In the genomic region with DNA sequence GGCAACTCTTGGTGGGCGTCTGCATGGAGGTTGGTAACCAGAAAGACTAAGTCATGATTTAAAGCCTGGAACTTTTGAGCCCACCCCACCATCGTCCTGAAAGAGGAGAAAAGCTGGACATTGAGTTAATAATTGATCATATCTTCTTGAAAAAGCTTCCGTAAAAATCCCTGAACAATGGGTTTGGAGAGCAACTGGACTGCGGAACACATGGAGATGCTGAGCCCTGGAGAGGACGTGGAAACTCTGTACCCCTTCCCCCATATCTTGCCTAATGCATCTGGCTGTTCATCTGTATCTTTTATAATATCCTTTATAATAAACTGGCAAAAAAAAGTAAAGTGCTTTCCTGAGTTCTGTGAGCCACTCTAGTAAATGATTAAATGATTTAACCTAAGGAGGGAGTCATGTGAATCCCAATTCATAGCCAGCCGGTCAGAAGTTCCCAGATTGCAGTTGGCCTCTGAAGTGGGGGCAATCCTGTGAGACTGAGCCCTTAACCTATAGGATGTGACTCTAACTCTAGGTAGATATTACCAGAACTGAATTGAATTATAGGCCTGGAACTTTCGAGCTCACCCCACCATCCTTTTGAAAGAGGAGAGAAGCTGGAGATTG, we compare ENCODE assay signal across 24 cellular contexts. TPM values are rescaled to one million over a fixed set of nuclear protein-coding genes. Genes with fewer than 3 reads are reported as not detected.
"Had no signal": no experiment of that assay in that cellular context is flagged by ENCODE, and none has a peak within 500 bp of the region (broad histone marks: within the 10 kb centered on the region; RNA-seq: fewer than 3 reads in every experiment).

No MANE protein-coding gene starts in this region.

- H3K27ac Mint-ChIP-seq: activated CD8-positive, alpha-beta T cell treated with anti-CD3 and anti-CD28 coated beads for 36 hours; activated naive CD8-positive, alpha-beta T cell treated with anti-CD3 and anti-CD28 coated beads, Interleukin-2, amount 10 ng/mL, durations not matched to agents 7 days and 5 days; T-helper 2 cell treated with Interferon-gamma antibody and Interleukin-4, amounts not matched to agents 5 μg/mL and 100 μg/mL, for 36 hours had no signal

- DNase-seq: activated CD4-positive, alpha-beta T cell treated with anti-CD3 and anti-CD28 coated beads for 4 hours; activated CD8-positive, alpha-beta memory T cell treated with anti-CD3 and anti-CD28 coated beads, Interleukin-2, amount 50 U/mL, for 48 hours; activated CD8-positive, alpha-beta T cell treated with anti-CD3 and anti-CD28 coated beads for 36 hours; activated naive CD4-positive, alpha-beta T cell treated with anti-CD3 and anti-CD28 coated beads, Interleukin-2, amount 50 U/mL, for 16 hours; activated naive CD8-positive, alpha-beta T cell treated with anti-CD3 and anti-CD28 coated beads, Interleukin-2, amount 10 ng/mL, durations not matched to agents 7 days and 5 days; activated T-cell treated with anti-CD3 and anti-CD28 coated beads, Interleukin-2, amount 50 U/mL, for 1 hour; adrenal gland; anterior cingulate cortex; central memory CD4-positive, alpha-beta T cell; Kasumi-1; NCI-H1048; NCI-H146; NCI-H187 treated with DMSO at 0.1 percent for 48 hours; NCI-H2081 treated with DMSO at 0.1 percent for 48 hours; NCI-H446; NCI-H524; Peyer's patch; SHP77; SW 1271 had no signal

- H3K9me3 Mint-ChIP-seq: activated CD8-positive, alpha-beta T cell treated with anti-CD3 and anti-CD28 coated beads for 36 hours; activated naive CD8-positive, alpha-beta T cell treated with anti-CD3 and anti-CD28 coated beads, Interleukin-2, amount 10 ng/mL, durations not matched to agents 7 days and 5 days; T-helper 2 cell treated with Interferon-gamma antibody and Interleukin-4, amounts not matched to agents 5 μg/mL and 100 μg/mL, for 36 hours had no signal

- H3K4me1 ChIP-seq: Peyer's patch, SJSA1 had no signal

- H3K4me3 Mint-ChIP-seq: activated CD8-positive, alpha-beta T cell treated with anti-CD3 and anti-CD28 coated beads for 36 hours; activated naive CD8-positive, alpha-beta T cell treated with anti-CD3 and anti-CD28 coated beads, Interleukin-2, amount 10 ng/mL, durations not matched to agents 7 days and 5 days; T-helper 2 cell treated with Interferon-gamma antibody and Interleukin-4, amounts not matched to agents 5 μg/mL and 100 μg/mL, for 36 hours had no signal

- H3K4me3 ChIP-seq: adrenal gland, Peyer's patch, SJSA1 had no signal

- H3K9me3 ChIP-seq: adrenal gland, Peyer's patch, SJSA1 had no signal

- H3K27me3 Mint-ChIP-seq: activated CD8-positive, alpha-beta T cell treated with anti-CD3 and anti-CD28 coated beads for 36 hours had no signal

- H3K27ac ChIP-seq: adrenal gland, Peyer's patch, SJSA1 had no signal

- H3K36me3 Mint-ChIP-seq: activated naive CD8-positive, alpha-beta T cell treated with anti-CD3 and anti-CD28 coated beads, Interleukin-2, amount 10 ng/mL, durations not matched to agents 7 days and 5 days had no signal

- ATAC-seq: activated CD4-positive, CD25-positive, alpha-beta regulatory T cell treated with anti-CD3 and anti-CD28 coated beads, Interleukin-2, amount 50 U/mL, for 24 hours; activated CD8-positive, alpha-beta T cell treated with anti-CD3 and anti-CD28 coated beads for 36 hours; SK-N-SH treated with all-trans-retinoic acid at 6 μM for 48 hours had no signal

- H3K27me3 ChIP-seq: adrenal gland, Peyer's patch, SJSA1 had no signal

- H3K36me3 ChIP-seq: adrenal gland, Peyer's patch, SJSA1 had no signal

RNA-seq across cellular contexts. Expression of gene LGSN, which starts 26.5 kb away (rescaled TPM):
- total RNA-seq: activated CD8-positive, alpha-beta T cell treated with anti-CD3 and anti-CD28 coated beads for 36 hours; Peyer's patch; SJSA1; T-helper 1 cell treated with Interleukin-12 subunit alpha and Interleukin-12 subunit beta and Interleukin-4 antibody, amounts not matched to agents 30 ng/mL and 1 ng/mL, for 36 hours had no signal
